In the genomic region with DNA sequence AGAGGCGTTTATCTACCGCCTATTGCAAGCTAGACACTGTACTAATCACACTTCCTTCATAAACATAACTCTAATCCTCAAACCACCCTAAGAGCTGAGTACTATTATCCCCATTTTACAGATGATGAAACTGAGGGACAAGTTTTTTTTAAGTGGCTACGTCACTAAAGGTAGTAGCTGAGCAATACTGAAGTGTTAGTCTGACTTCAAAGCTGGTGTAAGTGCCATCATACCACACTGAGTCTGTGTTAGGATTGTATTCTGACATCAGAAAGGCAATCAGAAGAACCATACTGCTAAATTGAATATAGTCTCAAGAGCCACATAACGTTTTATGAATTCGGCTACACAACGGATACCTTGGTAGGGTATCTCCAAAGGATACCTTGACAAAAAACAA, we compare ENCODE assay signal across 8 cellular contexts. TPM values are rescaled to one million over a fixed set of nuclear protein-coding genes. Genes with fewer than 3 reads are reported as not detected.
DNase-seq lines count a peak whose midpoint lies in the region; ATAC-seq and TF ChIP-seq lines count a peak whose summit lies in the region.

No MANE protein-coding gene starts in this region.

- H3K27ac ChIP-seq in CD4-positive, alpha-beta memory T cell (ENCODE audit: low read depth, low read length), result peak overlapping the region; percentile 98
- H3K27ac ChIP-seq in MM.1S (ENCODE audit: low read length), result no peak overlapping the region

- no peaks in the 10 kb centered on the region for H3K36me3 ChIP-seq in CD4-positive, alpha-beta memory T cell (ENCODE audit: insufficient read depth, low read length)
- H3K36me3 ChIP-seq in MM.1S (replicated peaks; ENCODE audit: insufficient read depth, low read length), result no peaks in the 10 kb centered on the region

- intact Hi-C loops in CD4-positive, alpha-beta memory T cell (cut with micrococcal nuclease), result loop anchor here (1.0 to 10.0 kb wide), 3 partner anchors 8 to 341 kb away; partner anchors contain the start of gene DEGS1

- POLR2A ChIA-PET in CD4-positive, alpha-beta memory T cell (lab: Charles Lee; ENCODE audit: partially characterized antibody), result interaction anchor here (1.5 to 4.4 kb wide), 5 partner anchors 8 to 93 kb away, joined by 3 to 39 read pairs (median 30); no protein-coding TSS in a partner anchor

- H2AFZ ChIP-seq in MM.1S (ENCODE audit: low read length), result no peak overlapping the region

- H3K4me3 ChIP-seq in CD4-positive, alpha-beta memory T cell (ENCODE audit: low read length in 2 of 2), result peak overlapping the region in 1 of 2 donors; percentile 76
- no peak overlapping the region for H3K4me3 ChIP-seq in MM.1S (ENCODE audit: low read length)

- peaks cover 0 to 14% of the 10 kb centered on the region in 2 donors for H3K36me3 Mint-ChIP-seq in CD4-positive, alpha-beta memory T cell
- H3K36me3 Mint-ChIP-seq in central memory CD8-positive, alpha-beta T cell (ENCODE audit: insufficient read depth), result peaks cover 20% of the 10 kb centered on the region
- peaks cover 3% of the 10 kb centered on the region for H3K36me3 Mint-ChIP-seq in nephron (ENCODE audit: low read depth)

- H3K4me1 Mint-ChIP-seq in CD4-positive, alpha-beta memory T cell, result peaks cover 35 to 64% (median 44%) of the 10 kb centered on the region in 4 donors
- H3K4me1 Mint-ChIP-seq in central memory CD8-positive, alpha-beta T cell, result peaks cover 39% of the 10 kb centered on the region
- peaks cover 26% of the 10 kb centered on the region for H3K4me1 Mint-ChIP-seq in nephron

- peak overlapping the region; percentile 97 to 100 (median 98) for H3K27ac Mint-ChIP-seq in CD4-positive, alpha-beta memory T cell
- H3K27ac Mint-ChIP-seq in central memory CD8-positive, alpha-beta T cell (ENCODE audit: low read depth), result peak overlapping the region; percentile 96
- H3K27ac Mint-ChIP-seq in nephron, result peak overlapping the region; percentile 95 to 100 (median 99)

- peak overlapping the region; percentile 4; the same call in 1 of the 2 replicates for H3K4me2 ChIP-seq in MM.1S (ENCODE audit: low read depth, low read length)

- CTCF ChIA-PET in CD4-positive, alpha-beta memory T cell (lab: Charles Lee; ENCODE audit: partially characterized antibody), result interaction anchor here (2.7 to 3.4 kb wide), 3 partner anchors 8 to 31 kb away, joined by 9 to 27 read pairs (median 14); no protein-coding TSS in a partner anchor

- ATAC-seq in central memory CD8-positive, alpha-beta T cell (replicated peaks; ENCODE audit: extremely low read depth, poor library complexity, severe bottlenecking), result peak; percentile 22
- no peak for ATAC-seq in GM21526 (IDR thresholded peaks at IDR 0.05; ENCODE audit: low FRiP score, unreplicated experiment)

- peaks cover 15% of the 10 kb centered on the region for H3F3A ChIP-seq in MM.1S (ENCODE audit: insufficient read depth, low read length)

- 0 out of 2 replicates have a peak, but pooled peaks cover 4% of the 10 kb centered on the region for H4K20me1 ChIP-seq in MM.1S (ENCODE audit: insufficient read depth, low read length)

- no peaks in the 10 kb centered on the region for H3K9me2 ChIP-seq in MM.1S (replicated peaks; ENCODE audit: insufficient read depth, low read length)

- no peak overlapping the region for H3K9ac ChIP-seq in MM.1S (ENCODE audit: low read length)

- no peaks in the 10 kb centered on the region for H3K9me3 Mint-ChIP-seq in CD4-positive, alpha-beta memory T cell
- no peaks in the 10 kb centered on the region for H3K9me3 Mint-ChIP-seq in central memory CD8-positive, alpha-beta T cell
- no peaks in the 10 kb centered on the region for H3K9me3 Mint-ChIP-seq in nephron

- no peaks in the 10 kb centered on the region for H3K9me3 ChIP-seq in CD4-positive, alpha-beta memory T cell (ENCODE audit: control insufficient read depth in 1 of 2, low read length in 2 of 2)
- H3K9me3 ChIP-seq in MM.1S (replicated peaks; ENCODE audit: insufficient read depth, low read length), result no peaks in the 10 kb centered on the region

- TF ChIP-seq CTCF in MM.1S (IDR thresholded peaks at IDR 0.05; ENCODE audit: low read length) (no peak), nephron (IDR thresholded peaks at IDR 0.05; ENCODE audit: unreplicated experiment in 3 of 3) (no peak)

- no peaks in the 10 kb centered on the region for H3K27me3 ChIP-seq in CD4-positive, alpha-beta memory T cell (ENCODE audit: insufficient read depth, low read length)
- H3K27me3 ChIP-seq in MM.1S (replicated peaks; ENCODE audit: insufficient read depth, low read length), result no peaks in the 10 kb centered on the region

- DNase-seq in CD4-positive, alpha-beta memory T cell, result peak; percentile 20 to 52 (median 30)
- DNase-seq in MM.1S, result no peak
- DNase-seq in central memory CD8-positive, alpha-beta T cell (ENCODE audit: low spot score in 2 of 2), result no peak
- DNase-seq in AML-193 (lab: John Stamatoyannopoulos, UW), result no peak
- no peak for DNase-seq in NCI-H1436 treated with DMSO at 0.1 percent for 48 hours (lab: John Stamatoyannopoulos, UW)
- no peak for DNase-seq in GM19240 (ENCODE audit: insufficient read length, low spot score)

- peaks cover 64% of the 10 kb centered on the region for H3K79me2 ChIP-seq in MM.1S (ENCODE audit: low read length)

- peak overlapping the region; percentile 94 to 98 (median 95) for H3K4me3 Mint-ChIP-seq in CD4-positive, alpha-beta memory T cell
- peak overlapping the region; percentile 98 for H3K4me3 Mint-ChIP-seq in central memory CD8-positive, alpha-beta T cell
- peak overlapping the region; percentile 94 to 98 (median 95) for H3K4me3 Mint-ChIP-seq in nephron

- H3K27me3 Mint-ChIP-seq in CD4-positive, alpha-beta memory T cell, result no peaks in the 10 kb centered on the region
- H3K27me3 Mint-ChIP-seq in central memory CD8-positive, alpha-beta T cell, result no peaks in the 10 kb centered on the region
- H3K27me3 Mint-ChIP-seq in nephron (ENCODE audit: low read depth), result no peaks in the 10 kb centered on the region

- peaks cover 58% of the 10 kb centered on the region for H3K4me1 ChIP-seq in CD4-positive, alpha-beta memory T cell (ENCODE audit: insufficient read depth, low read length)
- peaks cover 29% of the 10 kb centered on the region for H3K4me1 ChIP-seq in MM.1S (ENCODE audit: low read length)

RNA-seq across cellular contexts. Expression of gene TP53BP2, which starts 1.8 kb away (rescaled TPM):
- 10 to 100 TPM; 48.3 to 49.8 TPM for total RNA-seq in CD4-positive, alpha-beta memory T cell
- 10 to 100 TPM in 1 of 2 donors, 1 to 10 TPM in 1; 8.5 to 19.3 TPM for polyA plus RNA-seq in CD4-positive, alpha-beta memory T cell

Comparison
In these comparisons a context has a peak if more than half of its experiments do, and no peak if none do; other contexts are left out.
1. DNase-seq: peak in CD4-positive, alpha-beta memory T cell (5 of 5); none in MM.1S (single experiment), central memory CD8-positive, alpha-beta T cell (0 of 2), AML-193 (0 of 2), NCI-H1436 treated with DMSO at 0.1 percent for 48 hours (single experiment) and GM19240 (single experiment).
2. Peak in every context shown above with its lines, with median percentiles within 50 percentile points of each other: H3K27ac Mint-ChIP-seq and H3K4me3 Mint-ChIP-seq.